In the genomic region with DNA sequence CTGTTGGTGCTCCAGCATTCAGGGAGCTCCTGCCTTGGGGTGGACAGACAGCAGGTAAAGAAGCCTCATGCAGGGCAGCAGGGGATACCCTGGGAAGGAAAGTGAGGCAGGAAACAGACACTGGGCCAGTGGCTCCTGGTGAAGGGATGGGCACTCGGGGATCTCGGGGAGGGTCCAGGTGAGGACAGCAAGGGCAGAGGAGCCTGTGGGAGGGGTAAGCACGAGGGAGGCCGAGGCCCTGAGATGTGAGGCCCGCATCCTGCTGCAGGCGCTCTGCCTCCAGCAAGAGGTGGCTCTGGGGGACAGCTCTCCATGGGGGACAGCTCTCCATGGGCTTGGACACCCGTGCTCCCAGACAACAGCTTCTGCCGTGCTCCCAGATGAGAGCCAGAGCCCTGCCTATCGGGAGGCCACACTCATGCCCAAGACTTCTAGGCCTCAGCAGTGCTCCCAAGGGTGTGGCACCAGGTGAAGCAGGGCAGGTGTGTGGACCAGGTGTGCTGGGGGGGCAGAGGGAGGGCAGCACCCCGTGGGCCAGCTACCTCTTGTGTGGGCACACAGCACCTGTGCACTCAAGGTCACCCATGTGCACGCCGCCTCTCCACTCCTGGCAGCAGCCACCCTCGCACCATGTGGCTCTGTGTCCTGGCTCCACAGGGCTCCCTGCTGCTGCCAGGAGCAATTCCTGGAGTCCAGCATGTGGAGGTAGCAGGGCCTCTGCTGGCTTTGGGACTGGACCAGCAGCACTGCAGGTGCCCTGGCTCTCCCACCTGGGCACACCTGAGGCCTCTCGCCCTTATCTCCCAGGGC, we compare ENCODE assay signal across 16 cellular contexts.
A peak's percentile ranks its signal among the peaks of the same experiment; 100 is the strongest.
DNase-seq lines count a peak whose midpoint lies in the region; ATAC-seq, FAIRE-seq and TF ChIP-seq lines count a peak whose summit lies in the region.
"Had no signal": no experiment of that assay in that cellular context is flagged by ENCODE, and none has a peak within 500 bp of the region (broad histone marks: within the 10 kb centered on the region; RNA-seq: fewer than 3 reads in every experiment).

No MANE protein-coding gene starts in this region.

- H3K4me3 ChIP-seq in KMS-11 (IDR thresholded peaks at IDR 0.05; ENCODE audit: insufficient read depth, low read depth, low read length) (no peak overlapping the region), astrocyte (ENCODE audit: insufficient read depth, low read depth, low read length) (no peak overlapping the region), pancreas (no peak overlapping the region)

- no peaks in the 10 kb centered on the region for H3K27me3 Mint-ChIP-seq in astrocyte (ENCODE audit: low read depth, unreplicated experiment)

- no peak for FAIRE-seq in astrocyte (lab: Jason Lieb, UNC)
- FAIRE-seq in pancreas (lab: Jason Lieb, UNC) = no peak

- TF ChIP-seq CTCF in KMS-11 (conservative IDR thresholded peaks at IDR 0.05; ENCODE audit: low read depth, low read length) (no peak), astrocyte (IDR thresholded peaks at IDR 0.05; ENCODE audit: insufficient read depth, low read depth, low read length) (no peak), pancreas (IDR thresholded peaks at IDR 0.05) (no peak)

- WGBS in pancreas, 2 donors = 59 to 63% methylated on average over 13 to 14 of the region's 14 CpGs

- H4K20me1 ChIP-seq in KMS-11 (ENCODE audit: insufficient read depth) (no peaks in the 10 kb centered on the region), astrocyte (ENCODE audit: insufficient read depth, low read length) (no peaks in the 10 kb centered on the region)

- H2AFZ ChIP-seq in KMS-11 (ENCODE audit: low read depth) (peak overlapping the region; percentile 41; the same call in 1 of the 2 replicates), astrocyte (ENCODE audit: low read depth, low read length) (no peak overlapping the region)

- intact Hi-C loops in pancreas (cut with DNase I) = no loop called here

- H3K27me3 ChIP-seq in KMS-11 (ENCODE audit: insufficient read depth, low read depth) = no peaks in the 10 kb centered on the region
- H3K27me3 ChIP-seq in astrocyte (ENCODE audit: insufficient read depth, low read length) = no peaks in the 10 kb centered on the region
- H3K27me3 ChIP-seq in pancreas = no peaks in the 10 kb centered on the region

- H3K36me3 ChIP-seq in KMS-11 (ENCODE audit: insufficient read depth) = no peaks in the 10 kb centered on the region
- H3K36me3 ChIP-seq in astrocyte (ENCODE audit: insufficient read depth, low read length) = no peaks in the 10 kb centered on the region
- no peaks in the 10 kb centered on the region for H3K36me3 ChIP-seq in pancreas
- H3K36me3 ChIP-seq: heart right ventricle had no signal

- peak; percentile 75 to 95 (median 89) for ATAC-seq in pancreas
- ATAC-seq: heart right ventricle, left colon, WTC11 had no signal

- peak overlapping the region; percentile 75; the same call in 1 of the 2 replicates for H3K4me2 ChIP-seq in KMS-11
- no peak overlapping the region for H3K4me2 ChIP-seq in astrocyte (ENCODE audit: low read length)

- H3K4me1 ChIP-seq in KMS-11 (ENCODE audit: low read depth, poor library complexity, severe bottlenecking) = peaks cover 25% of the 10 kb centered on the region
- H3K4me1 ChIP-seq in astrocyte (ENCODE audit: insufficient read depth, low read length) = peaks cover 35% of the 10 kb centered on the region
- H3K4me1 ChIP-seq in pancreas = peaks cover 6 to 12% (median 7%) of the 10 kb centered on the region in 3 donors

- H3K9me3 Mint-ChIP-seq in astrocyte (ENCODE audit: unreplicated experiment) = peaks cover 8% of the 10 kb centered on the region

- peak overlapping the region; percentile 58 for H3K27ac Mint-ChIP-seq in astrocyte (ENCODE audit: unreplicated experiment)

- no peak overlapping the region for H3K9ac ChIP-seq in KMS-11
- peak overlapping the region; percentile 96 for H3K9ac ChIP-seq in astrocyte (ENCODE audit: low read length)

- H3K79me2 ChIP-seq in KMS-11 (ENCODE audit: insufficient read depth, low read depth) = no peaks in the 10 kb centered on the region
- H3K79me2 ChIP-seq in astrocyte (ENCODE audit: insufficient read depth, low read length) = no peaks in the 10 kb centered on the region

- H3K4me1 Mint-ChIP-seq in astrocyte (ENCODE audit: low read depth, unreplicated experiment) = peaks cover 27% of the 10 kb centered on the region

- H3K4me3 Mint-ChIP-seq in astrocyte (ENCODE audit: unreplicated experiment) = no peak overlapping the region
- H3K4me3 Mint-ChIP-seq: WTC11 had no signal

- peak; percentile 14 for DNase-seq in NCI-H345 (lab: John Stamatoyannopoulos, UW)
- DNase-seq in NCI-H345 treated with DMSO at 0.1 percent for 48 hours (lab: John Stamatoyannopoulos, UW; ENCODE audit: unreplicated experiment) = no peak
- no peak for DNase-seq in astrocyte (ENCODE audit: low read depth)
- peak; percentile 81 to 97 (median 93) for DNase-seq in pancreas
- DNase-seq in NCI-H2196 (lab: John Stamatoyannopoulos, UW; ENCODE audit: unreplicated experiment) = no peak
- DNase-seq in NCI-H1092 treated with DMSO at 0.1 percent for 48 hours (lab: John Stamatoyannopoulos, UW) = no peak
- DNase-seq in NK-92 (lab: John Stamatoyannopoulos, UW; ENCODE audit: unreplicated experiment) = no peak
- DNase-seq: Calu3, heart right ventricle, KG1, NCI-H1694 treated with DMSO at 0.1 percent for 48 hours, NCI-H774 had no signal

- peak overlapping the region; percentile 99; the same call in 1 of the 2 replicates for H3K27ac ChIP-seq in KMS-11
- H3K27ac ChIP-seq in astrocyte (ENCODE audit: low read depth, low read length) = peak overlapping the region; percentile 100
- H3K27ac ChIP-seq in pancreas = peak overlapping the region; percentile 5 to 70 (median 42)
- H3K27ac ChIP-seq: 22Rv1 had no signal

- H3K36me3 Mint-ChIP-seq in astrocyte (ENCODE audit: low read depth, unreplicated experiment) = peaks cover 2% of the 10 kb centered on the region

- H3K9me3 ChIP-seq in astrocyte (ENCODE audit: insufficient read depth, low read depth, low read length) = peaks cover 3% of the 10 kb centered on the region
- no peaks in the 10 kb centered on the region for H3K9me3 ChIP-seq in pancreas
- H3K9me3 ChIP-seq: heart right ventricle had no signal

Comparison
In these comparisons a context has a peak if more than half of its experiments do, and no peak if none do; other contexts are left out.
1. DNase-seq: peak in NCI-H345 (single experiment) and pancreas (6 of 6); none in NCI-H345 treated with DMSO at 0.1 percent for 48 hours (single experiment), astrocyte (single experiment), NCI-H2196 (single experiment), NCI-H1092 treated with DMSO at 0.1 percent for 48 hours (single experiment) and NK-92 (single experiment).
2. H3K27ac ChIP-seq: peak in every context shown above with its lines; median percentile 100 in astrocyte; 99 in KMS-11; 42 in pancreas.